Comparison of ENCODE assay signal across 9 cellular contexts in genomic region chr2:239257511-239257937, GRCh38.
DNase-seq lines count a peak whose midpoint lies in the region; ATAC-seq and TF ChIP-seq lines count a peak whose summit lies in the region.
"Had no signal": no experiment of that assay in that cellular context is flagged by ENCODE, and none has a peak within 500 bp of the region (broad histone marks: within the 10 kb centered on the region; RNA-seq: fewer than 3 reads in every experiment).

No MANE protein-coding gene starts in this region.

- H3K14ac ChIP-seq in H9 (ENCODE audit: insufficient read depth, low read length), result no peak overlapping the region

- H3K4me1 ChIP-seq in gastrocnemius medialis (peaks cover 94 to 95% of the 10 kb centered on the region in 2 donors), H9 (ENCODE audit: insufficient read depth, low read length) (no peaks in the 10 kb centered on the region; the same call in 1 of the 2 replicates)

- H3K4me1 Mint-ChIP-seq in H9, result peaks cover 18 to 36% of the 10 kb centered on the region in 2 experiments

- H4K5ac ChIP-seq in H9 (ENCODE audit: insufficient read length, low read depth, low read length), result no peak overlapping the region

- H3K56ac ChIP-seq in H9 (ENCODE audit: insufficient read length, low read depth, low read length), result no peak overlapping the region

- CTCF ChIA-PET in HEK293T (lab: Yijun Ruan, JAX), result no interaction called here

- no peaks in the 10 kb centered on the region; the same call in 1 of the 2 replicates for H3K27me3 Mint-ChIP-seq in H9 (ENCODE audit: low read depth)

- peaks cover 5% of the 10 kb centered on the region; the same call in 1 of the 2 replicates for H3K79me2 ChIP-seq in H9 (ENCODE audit: insufficient read depth, low read length)

- peak in 1 of 2 donors; percentile 30 for ATAC-seq in gastrocnemius medialis
- no peak for ATAC-seq in HG02970 (IDR thresholded peaks at IDR 0.05; ENCODE audit: low FRiP score, unreplicated experiment)

- H2BK5ac ChIP-seq in H9 (ENCODE audit: insufficient read length, low read length), result no peak overlapping the region

- POLR2A ChIA-PET in HEK293T (lab: Yijun Ruan, JAX), result no interaction called here

- no peaks in the 10 kb centered on the region for H4K20me1 ChIP-seq in H9 (ENCODE audit: control insufficient read depth, insufficient read depth, insufficient read length)

- in situ Hi-C loops in gastrocnemius medialis (cut with MboI; ENCODE audit: low sequenced_read_pairs in 4 of 4), result no loop called here

- H4K8ac ChIP-seq in H9 (replicated peaks; ENCODE audit: insufficient read length, low read depth, low read length), result no peak overlapping the region

- H3K27ac ChIP-seq in gastrocnemius medialis (peak overlapping the region; percentile 94 to 99 (median 98)), H9 (ENCODE audit: insufficient read length, low read depth, low read length) (no peak overlapping the region)

- H3K27me3 ChIP-seq in gastrocnemius medialis (no peaks in the 10 kb centered on the region), H9 (ENCODE audit: insufficient read depth, low read length) (no peaks in the 10 kb centered on the region)

- no peak overlapping the region for H2AFZ ChIP-seq in H9 (ENCODE audit: low read length)

- H3K79me1 ChIP-seq in H9 (ENCODE audit: insufficient read depth, low read depth, low read length, poor library complexity, severe bottlenecking), result peaks cover 9% of the 10 kb centered on the region

- no peak overlapping the region for H2AK5ac ChIP-seq in H9 (ENCODE audit: insufficient read length, low read length)

- no peaks in the 10 kb centered on the region for H3K36me3 ChIP-seq in gastrocnemius medialis

- H3K4me3 Mint-ChIP-seq in H9, result no peak overlapping the region
- H3K4me3 Mint-ChIP-seq: B cell had no signal

- no peak overlapping the region for H2BK15ac ChIP-seq in H9 (ENCODE audit: low read depth, low read length)

- peak; percentile 13 for DNase-seq in NCI-H446 treated with DMSO at 0.1 percent for 48 hours (lab: John Stamatoyannopoulos, UW)
- DNase-seq in NCI-H446 (lab: John Stamatoyannopoulos, UW), result no peak
- peak; percentile 93 for DNase-seq in NOMO-1 treated with dmso at 0.1 percent for 144 hours (lab: John Stamatoyannopoulos, UW; ENCODE audit: unreplicated experiment)
- DNase-seq in cardiac fibroblast (ENCODE audit: low read depth in 2 of 2), result peak; percentile 74 to 91
- no peak for DNase-seq in gastrocnemius medialis
- DNase-seq in H9, result no peak
- DNase-seq in HEK293T (ENCODE audit: extremely low spot score), result no peak

- no peak overlapping the region for H3K4me2 ChIP-seq in H9 (ENCODE audit: insufficient read depth, insufficient read length, low read length)

- TF ChIP-seq CTCF in cardiac fibroblast (IDR thresholded peaks at IDR 0.05; ENCODE audit: low read depth, low read length) (no peak), gastrocnemius medialis (IDR thresholded peaks at IDR 0.05 in 4 of 5, conservative IDR thresholded peaks at IDR 0.05 in 1 of 5) (no peak), H9 (conservative IDR thresholded peaks at IDR 0.05) (no peak)

- intact Hi-C loops in gastrocnemius medialis (cut with DNase I; ENCODE audit: low total_unique reads), result no loop called here

- H4K91ac ChIP-seq in H9 (ENCODE audit: insufficient read length, low read depth, low read length), result no peak overlapping the region

- H3K4me3 ChIP-seq in cardiac fibroblast (replicated peaks in 1 of 2; ENCODE audit: low read depth in 2 of 2, low read length in 2 of 2) (no peak overlapping the region), gastrocnemius medialis (no peak overlapping the region)

- H3K9ac ChIP-seq in H9 (ENCODE audit: extremely low read depth, insufficient read length, low read length), result no peak overlapping the region

- no peak overlapping the region for H3K27ac Mint-ChIP-seq in H9
- H3K27ac Mint-ChIP-seq: B cell had no signal

- H2BK20ac ChIP-seq in H9 (ENCODE audit: low read depth, low read length, poor library complexity, severe bottlenecking), result no peak overlapping the region

- no peak overlapping the region for H2BK120ac ChIP-seq in H9 (ENCODE audit: low read depth, low read length, poor library complexity, severe bottlenecking)

- TF ChIP-seq POLR2A in gastrocnemius medialis (IDR thresholded peaks at IDR 0.05), result peak in 1 of 2 donors; percentile 31

- H3K4ac ChIP-seq in H9 (ENCODE audit: low read depth, low read length), result no peak overlapping the region

- peaks cover 13 to 19% (median 15%) of the 10 kb centered on the region in 3 experiments for H3K36me3 Mint-ChIP-seq in H9 (ENCODE audit: insufficient read depth in 1 of 3, low read depth in 3 of 3)

- peaks cover 18 to 20% of the 10 kb centered on the region in 2 experiments for H3K9me3 Mint-ChIP-seq in H9

- H2BK12ac ChIP-seq in H9 (ENCODE audit: insufficient read length, low read depth, low read length), result no peak overlapping the region

- H3K23me2 ChIP-seq in H9 (ENCODE audit: insufficient read length, low read depth, low read length, poor library complexity, severe bottlenecking), result no peaks in the 10 kb centered on the region

- H3K18ac ChIP-seq in H9 (ENCODE audit: insufficient read length, low read depth, low read length), result no peak overlapping the region

- no peak overlapping the region for H3T11ph ChIP-seq in H9 (ENCODE audit: low read length)

- no peak overlapping the region for H3K23ac ChIP-seq in H9 (ENCODE audit: insufficient read length, low read depth, low read length)

- no peaks in the 10 kb centered on the region for H3K9me3 ChIP-seq in gastrocnemius medialis
- H3K9me3 ChIP-seq in H9 (ENCODE audit: control insufficient read depth, low read depth, low read length), result no peaks in the 10 kb centered on the region

TF ChIP-seq in HEK293T, 16 proteins besides CTCF, POLR2A, EP300 and RAD21:
- TF ChIP-seq TARDBP (IDR thresholded peaks at IDR 0.05), result no peak
- no peak for TF ChIP-seq ARNT (IDR thresholded peaks at IDR 0.05)
- TF ChIP-seq ZNF384 (IDR thresholded peaks at IDR 0.05), result no peak
- TF ChIP-seq BHLHE40 (IDR thresholded peaks at IDR 0.05; ENCODE audit: borderline replicate concordance), result no peak
- no peak for TF ChIP-seq SP1 (IDR thresholded peaks at IDR 0.05)
- TF ChIP-seq FOXK2 (IDR thresholded peaks at IDR 0.05), result no peak
- TF ChIP-seq CTBP1 (IDR thresholded peaks at IDR 0.05; ENCODE audit: borderline replicate concordance), result no peak
- TF ChIP-seq SUZ12 (IDR thresholded peaks at IDR 0.05), result no peak
- TF ChIP-seq, protein P1, sequence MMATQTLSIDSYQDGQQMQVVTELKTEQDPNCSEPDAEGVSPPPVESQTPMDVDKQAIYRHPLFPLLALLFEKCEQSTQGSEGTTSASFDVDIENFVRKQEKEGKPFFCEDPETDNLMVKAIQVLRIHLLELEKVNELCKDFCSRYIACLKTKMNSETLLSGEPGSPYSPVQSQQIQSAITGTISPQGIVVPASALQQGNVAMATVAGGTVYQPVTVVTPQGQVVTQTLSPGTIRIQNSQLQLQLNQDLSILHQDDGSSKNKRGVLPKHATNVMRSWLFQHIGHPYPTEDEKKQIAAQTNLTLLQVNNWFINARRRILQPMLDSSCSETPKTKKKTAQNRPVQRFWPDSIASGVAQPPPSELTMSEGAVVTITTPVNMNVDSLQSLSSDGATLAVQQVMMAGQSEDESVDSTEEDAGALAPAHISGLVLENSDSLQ (IDR thresholded peaks at IDR 0.05), result no peak
- no peak for TF ChIP-seq FOXM1 (IDR thresholded peaks at IDR 0.05; ENCODE audit: borderline replicate concordance)
- no peak for TF ChIP-seq FOXA1 (IDR thresholded peaks at IDR 0.05)
- no peak for TF ChIP-seq NFRKB (IDR thresholded peaks at IDR 0.05)
- no peak for TF ChIP-seq LEF1 (IDR thresholded peaks at IDR 0.05; ENCODE audit: borderline replicate concordance)

Comparison
In these comparisons a context has a peak if more than half of its experiments do, and no peak if none do; other contexts are left out.
1. DNase-seq: peak in NCI-H446 treated with DMSO at 0.1 percent for 48 hours (single experiment), NOMO-1 treated with dmso at 0.1 percent for 144 hours (single experiment) and cardiac fibroblast (2 of 2); none in NCI-H446 (0 of 2), gastrocnemius medialis (0 of 2), H9 (single experiment) and HEK293T (single experiment).